ENCODE assay signal across 9 cellular contexts in genomic region chr1:226697608-226698544, GRCh38. TPM values are rescaled to one million over a fixed set of nuclear protein-coding genes. Genes with fewer than 3 reads are reported as not detected.
DNase-seq lines count a peak whose midpoint lies in the region; ATAC-seq and TF ChIP-seq lines count a peak whose summit lies in the region.
"Had no signal": no experiment of that assay in that cellular context is flagged by ENCODE, and none has a peak within 500 bp of the region (broad histone marks: within the 10 kb centered on the region; RNA-seq: fewer than 3 reads in every experiment).

No MANE protein-coding gene starts in this region.

- H3K4me1 ChIP-seq in spleen = peaks cover 15 to 94% (median 73%) of the 10 kb centered on the region in 6 donors

- H3K4me3 ChIP-seq in spleen = peak overlapping the region in 1 of 8 donors; percentile 4
- H3K4me3 ChIP-seq in H7 (ENCODE audit: insufficient read depth, low read depth, low read length) = no peak overlapping the region

- peaks cover 68% of the 10 kb centered on the region for H3K4me1 Mint-ChIP-seq in activated naive CD8-positive, alpha-beta T cell treated with anti-CD3 and anti-CD28 coated beads, Interleukin-2, amount 10 ng/mL, durations not matched to agents 7 days and 5 days

- no peak for DNase-seq in activated naive CD8-positive, alpha-beta T cell treated with anti-CD3 and anti-CD28 coated beads, Interleukin-2, amount 10 ng/mL, durations not matched to agents 7 days and 5 days
- no peak for DNase-seq in spleen
- no peak for DNase-seq in stimulated activated naive CD4-positive, alpha-beta T cell (lab: John Stamatoyannopoulos, UW)
- DNase-seq in H7 = no peak
- no peak for DNase-seq in stimulated activated CD4-positive, alpha-beta T cell treated with anti-CD3 and anti-CD28 coated beads, Interleukin-15, amount 100 ng/mL, for 24 hours

- no peaks in the 10 kb centered on the region for H3K27me3 Mint-ChIP-seq in activated naive CD8-positive, alpha-beta T cell treated with anti-CD3 and anti-CD28 coated beads, Interleukin-2, amount 10 ng/mL, durations not matched to agents 7 days and 5 days

- H3K4me3 Mint-ChIP-seq in activated naive CD8-positive, alpha-beta T cell treated with anti-CD3 and anti-CD28 coated beads, Interleukin-2, amount 10 ng/mL, durations not matched to agents 7 days and 5 days = no peak overlapping the region

- TF ChIP-seq CTCF in spleen (IDR thresholded peaks at IDR 0.05 in 8 of 11, conservative IDR thresholded peaks at IDR 0.05 in 3 of 11) = no peak

- POLR2A ChIA-PET in activated naive CD8-positive, alpha-beta T cell treated with anti-CD3 and anti-CD28 coated beads, Interleukin-2, amount 10 ng/mL, durations not matched to agents 7 days and 5 days (lab: Charles Lee) = no interaction called here

- peaks cover 16% of the 10 kb centered on the region for H3K36me3 Mint-ChIP-seq in activated naive CD8-positive, alpha-beta T cell treated with anti-CD3 and anti-CD28 coated beads, Interleukin-2, amount 10 ng/mL, durations not matched to agents 7 days and 5 days

- peak; percentile 26 for ATAC-seq in GM19025 (IDR thresholded peaks at IDR 0.05; ENCODE audit: low read depth, unreplicated experiment)
- peak; percentile 22 for ATAC-seq in HG02938 (IDR thresholded peaks at IDR 0.05; ENCODE audit: unreplicated experiment)
- peak; percentile 20 for ATAC-seq in activated naive CD8-positive, alpha-beta T cell treated with anti-CD3 and anti-CD28 coated beads, Interleukin-2, amount 10 ng/mL, durations not matched to agents 7 days and 5 days (ENCODE audit: low read depth)
- ATAC-seq in HG02623 (IDR thresholded peaks at IDR 0.05; ENCODE audit: unreplicated experiment) = no peak
- ATAC-seq: HepG2 had no signal

- WGBS in spleen, 5 donors = 58 to 73% (median 70%) methylated on average over 7 to 8 of the region's 8 CpGs

- no peaks in the 10 kb centered on the region for H3K9me3 Mint-ChIP-seq in activated naive CD8-positive, alpha-beta T cell treated with anti-CD3 and anti-CD28 coated beads, Interleukin-2, amount 10 ng/mL, durations not matched to agents 7 days and 5 days

- no peaks in the 10 kb centered on the region for H3K9me3 ChIP-seq in spleen

- no peak for TF ChIP-seq POLR2A in spleen (IDR thresholded peaks at IDR 0.05)

- no peaks in the 10 kb centered on the region for H3K27me3 ChIP-seq in spleen (replicated peaks in 1 of 7)
- H3K27me3 ChIP-seq in H7 (ENCODE audit: control insufficient read depth, insufficient read depth, low read length) = no peaks in the 10 kb centered on the region

- H3K27ac ChIP-seq in spleen = peak overlapping the region in 7 of 8 donors; percentile 22 to 82 (median 60)

- H3K27ac Mint-ChIP-seq in activated naive CD8-positive, alpha-beta T cell treated with anti-CD3 and anti-CD28 coated beads, Interleukin-2, amount 10 ng/mL, durations not matched to agents 7 days and 5 days = peak overlapping the region; percentile 45

- H3K36me3 ChIP-seq in spleen (peaks cover 0 to 58% (median under 1%) of the 10 kb centered on the region in 6 donors), H7 (replicated peaks; ENCODE audit: control insufficient read depth, insufficient read depth, low read length) (no peaks in the 10 kb centered on the region)

- intact Hi-C loops in spleen (cut with DNase I; ENCODE audit: low total_unique reads) = no loop called here

RNA-seq across cellular contexts. Expression of gene ITPKB, which starts 41.2 kb away (rescaled TPM):
- total RNA-seq in activated naive CD8-positive, alpha-beta T cell treated with anti-CD3 and anti-CD28 coated beads, Interleukin-2, amount 10 ng/mL, durations not matched to agents 7 days and 5 days = 10 to 100 TPM; 75.3 to 76.9 TPM
- 10 to 100 TPM; 51.1 to 74.6 (median 68.2) TPM for total RNA-seq in spleen
- 10 to 100 TPM in 2 of 3 donors, 1 to 10 TPM in 1; 8.5 to 24.4 (median 11.8) TPM for polyA plus RNA-seq in spleen
- total RNA-seq in H7 (2014; rRNA removed; shearing (Covaris generic)) = 15.3 and 20.8 TPM in 2 replicates
- total RNA-seq: HepG2 had no signal
- polyA plus RNA-seq: HepG2 had no signal
